Comparison of ENCODE assay signal across 9 cellular contexts in genomic region chr11:48005878-48006277, GRCh38. TPM values are rescaled to one million over a fixed set of nuclear protein-coding genes. Genes with fewer than 3 reads are reported as not detected.
DNase-seq lines count a peak whose midpoint lies in the region; ATAC-seq and TF ChIP-seq lines count a peak whose summit lies in the region.
"Had no signal": no experiment of that assay in that cellular context is flagged by ENCODE, and none has a peak within 500 bp of the region (broad histone marks: within the 10 kb centered on the region; RNA-seq: fewer than 3 reads in every experiment).

No MANE protein-coding gene starts in this region.

- ATAC-seq in Right ventricle myocardium inferior (no peak), HG03469 (IDR thresholded peaks at IDR 0.05; ENCODE audit: unreplicated experiment) (no peak)
- ATAC-seq: gastroesophageal sphincter had no signal

- peak overlapping the region; percentile 76 for H3K4me3 Mint-ChIP-seq in T-helper 2 cell treated with Interferon-gamma antibody and Interleukin-4, amounts not matched to agents 5 μg/mL and 100 μg/mL, for 36 hours
- no peak overlapping the region for H3K4me3 Mint-ChIP-seq in glutamatergic neuron (ENCODE audit: unreplicated experiment)

- H3K27me3 ChIP-seq in cardiac muscle cell (no peaks in the 10 kb centered on the region), thyroid gland (no peaks in the 10 kb centered on the region)
- H3K27me3 ChIP-seq: gastroesophageal sphincter had no signal

- H3K27ac ChIP-seq in cardiac muscle cell (peak overlapping the region; percentile 76), thyroid gland (peak overlapping the region; percentile 32 to 93 (median 82))

- peak overlapping the region; percentile 94 for H3K27ac Mint-ChIP-seq in T-helper 2 cell treated with Interferon-gamma antibody and Interleukin-4, amounts not matched to agents 5 μg/mL and 100 μg/mL, for 36 hours
- no peak overlapping the region for H3K27ac Mint-ChIP-seq in glutamatergic neuron (ENCODE audit: unreplicated experiment)

- intact Hi-C loops in Right ventricle myocardium inferior (cut with DNase I) = no loop called here
- intact Hi-C loops in thyroid gland (cut with DNase I) = no loop called here

- H3K36me3 Mint-ChIP-seq in T-helper 2 cell treated with Interferon-gamma antibody and Interleukin-4, amounts not matched to agents 5 μg/mL and 100 μg/mL, for 36 hours (ENCODE audit: low read depth) = peaks cover 16% of the 10 kb centered on the region
- no peaks in the 10 kb centered on the region for H3K36me3 Mint-ChIP-seq in glutamatergic neuron (ENCODE audit: unreplicated experiment)

- no peaks in the 10 kb centered on the region for H3K9me3 Mint-ChIP-seq in T-helper 2 cell treated with Interferon-gamma antibody and Interleukin-4, amounts not matched to agents 5 μg/mL and 100 μg/mL, for 36 hours
- H3K9me3 Mint-ChIP-seq in glutamatergic neuron (ENCODE audit: unreplicated experiment) = no peaks in the 10 kb centered on the region

- H3K9me3 ChIP-seq in cardiac muscle cell (ENCODE audit: low read depth) (no peaks in the 10 kb centered on the region), thyroid gland (no peaks in the 10 kb centered on the region)
- H3K9me3 ChIP-seq: gastroesophageal sphincter had no signal

- H3K4me3 ChIP-seq in cardiac muscle cell = no peak overlapping the region
- no peak overlapping the region for H3K4me3 ChIP-seq in thyroid gland (replicated peaks in 1 of 3)
- H3K4me3 ChIP-seq: gastroesophageal sphincter had no signal

- H3K27me3 Mint-ChIP-seq in T-helper 2 cell treated with Interferon-gamma antibody and Interleukin-4, amounts not matched to agents 5 μg/mL and 100 μg/mL, for 36 hours (ENCODE audit: low read depth) = no peaks in the 10 kb centered on the region
- H3K27me3 Mint-ChIP-seq in glutamatergic neuron (ENCODE audit: unreplicated experiment) = peaks cover 7% of the 10 kb centered on the region

- H3K4me1 ChIP-seq in cardiac muscle cell (ENCODE audit: low read depth) (peaks cover 50% of the 10 kb centered on the region), thyroid gland (peaks cover 68 to 87% of the 10 kb centered on the region in 2 donors)

- TF ChIP-seq CTCF in cardiac muscle cell (IDR thresholded peaks at IDR 0.05; ENCODE audit: low read depth, low read length) (no peak), glutamatergic neuron (IDR thresholded peaks at IDR 0.05; ENCODE audit: partially characterized antibody, unreplicated experiment) (no peak), thyroid gland (IDR thresholded peaks at IDR 0.05) (no peak)

- 57 to 59% methylated on average over 5 of the region's 5 CpGs for WGBS in thyroid gland, 2 donors

- no peak for TF ChIP-seq POLR2A in thyroid gland (IDR thresholded peaks at IDR 0.05)

- DNase-seq in cardiac muscle cell (ENCODE audit: low read depth in 1 of 2, low spot score in 1 of 2) = peak in 1 of 2 donors; percentile 39
- no peak for DNase-seq in Right ventricle myocardium inferior (ENCODE audit: missing footprints)
- peak; percentile 57 for DNase-seq in T-helper 2 cell treated with Interferon-gamma antibody and Interleukin-4, amounts not matched to agents 5 μg/mL and 100 μg/mL, for 36 hours (ENCODE audit: low spot score)
- peak; percentile 49 for DNase-seq in glutamatergic neuron
- peak in 1 of 2 donors; percentile 37 for DNase-seq in thyroid gland
- DNase-seq in NCI-H526 (lab: John Stamatoyannopoulos, UW) = no peak
- no peak for DNase-seq in central memory CD4-positive, alpha-beta T cell

- H3K4me1 Mint-ChIP-seq in T-helper 2 cell treated with Interferon-gamma antibody and Interleukin-4, amounts not matched to agents 5 μg/mL and 100 μg/mL, for 36 hours (ENCODE audit: low read depth) = peaks cover 57% of the 10 kb centered on the region
- H3K4me1 Mint-ChIP-seq in glutamatergic neuron (ENCODE audit: low read depth, unreplicated experiment) = peaks cover 10% of the 10 kb centered on the region

- H3K36me3 ChIP-seq in cardiac muscle cell = no peaks in the 10 kb centered on the region
- H3K36me3 ChIP-seq in thyroid gland = no peaks in the 10 kb centered on the region
- H3K36me3 ChIP-seq: gastroesophageal sphincter had no signal

RNA-seq across cellular contexts. Expression of gene PTPRJ, which starts 25.5 kb away (rescaled TPM):
- total RNA-seq in cardiac muscle cell (10.5 and 12.4 TPM in 2 replicates), Right ventricle myocardium inferior (7.2 TPM), glutamatergic neuron (ENCODE audit: unreplicated experiment) (2.4 TPM), thyroid gland (10 to 100 TPM; 45.4 to 81.9 (median 58.6) TPM)
- polyA plus RNA-seq in cardiac muscle cell = 8.9 and 12.2 TPM in 2 replicates

Comparison
In these comparisons a context has a peak if more than half of its experiments do, and no peak if none do; other contexts are left out.
1. DNase-seq: peak in T-helper 2 cell treated with Interferon-gamma antibody and Interleukin-4, amounts not matched to agents 5 μg/mL and 100 μg/mL, for 36 hours (single experiment) and glutamatergic neuron (single experiment); none in Right ventricle myocardium inferior (single experiment), NCI-H526 (0 of 2) and central memory CD4-positive, alpha-beta T cell (single experiment).